Comparison of ENCODE assay signal across 29 cellular contexts in genomic region chr10:11639346-11639745, GRCh38.
"Had no signal": no experiment of that assay in that cellular context is flagged by ENCODE, and none has a peak within 500 bp of the region (broad histone marks: within the 10 kb centered on the region; RNA-seq: fewer than 3 reads in every experiment).

No MANE protein-coding gene starts in this region.

- FAIRE-seq: small intestine had no signal

- H3K4me3 ChIP-seq: psoas muscle, right lobe of liver, sigmoid colon, stomach, thoracic aorta, thyroid gland, tibial nerve, upper lobe of right lung, uterus had no signal

- H3K27ac Mint-ChIP-seq: natural killer cell treated with Interleukin-12 subunit alpha and Interleukin-12 subunit beta and Interleukin-15 and Interleukin-18, amount 100 ng/mL, for 72 hours; nephron progenitor cell; progenitor cell of endocrine pancreas; stimulated activated effector memory CD8-positive, alpha-beta T cell treated with anti-CD3 and anti-CD28 coated beads, Interleukin-12 subunit alpha, Interleukin-12 subunit beta, amount 100 ng/mL, for 72 hours; stimulated activated naive B cell treated with anti-CD40 and anti-IgM and Interleukin-4, amounts not matched to agents 10 μg/mL and 1 μg/mL and 100 μg/mL, for 72 hours; stimulated activated naive CD8-positive, alpha-beta T cell treated with anti-CD3 and anti-CD28 coated beads, Interleukin-15, Interleukin-2, amounts not matched to agents 100 ng/mL and 50 ng/mL, for 24 hours; type B pancreatic cell had no signal

- H3K4me1 Mint-ChIP-seq: stimulated activated effector memory CD8-positive, alpha-beta T cell treated with anti-CD3 and anti-CD28 coated beads, Interleukin-12 subunit alpha, Interleukin-12 subunit beta, amount 100 ng/mL, for 72 hours had no signal

- H3K9ac ChIP-seq: parathyroid adenoma had no signal

- ATAC-seq: naive thymus-derived CD8-positive, alpha-beta T cell; natural killer cell treated with Interleukin-12 subunit alpha and Interleukin-12 subunit beta and Interleukin-15 and Interleukin-18, amount 100 ng/mL, for 72 hours; psoas muscle; stimulated activated effector memory CD8-positive, alpha-beta T cell treated with anti-CD3 and anti-CD28 coated beads, Interleukin-12 subunit alpha, Interleukin-12 subunit beta, amount 100 ng/mL, for 72 hours; stimulated activated naive B cell treated with anti-CD40 and anti-IgM and Interleukin-4, amounts not matched to agents 10 μg/mL and 1 μg/mL and 100 μg/mL, for 72 hours had no signal

- H3K27me3 Mint-ChIP-seq: stimulated activated naive B cell treated with anti-CD40 and anti-IgM and Interleukin-4, amounts not matched to agents 10 μg/mL and 1 μg/mL and 100 μg/mL, for 72 hours; type B pancreatic cell had no signal

- H3K4me1 ChIP-seq: parathyroid adenoma, psoas muscle, sigmoid colon, thyroid gland, tibial nerve, upper lobe of right lung, uterus had no signal

- H3K9me3 ChIP-seq: neutrophil, psoas muscle, right lobe of liver, sigmoid colon, stomach, thoracic aorta, thyroid gland, tibial nerve, upper lobe of right lung, uterus had no signal

- H3K4me3 Mint-ChIP-seq: naive thymus-derived CD8-positive, alpha-beta T cell; natural killer cell treated with Interleukin-12 subunit alpha and Interleukin-12 subunit beta and Interleukin-15 and Interleukin-18, amount 100 ng/mL, for 72 hours; nephron progenitor cell; neural crest cell; stimulated activated effector memory CD8-positive, alpha-beta T cell treated with anti-CD3 and anti-CD28 coated beads, Interleukin-12 subunit alpha, Interleukin-12 subunit beta, amount 100 ng/mL, for 72 hours; stimulated activated naive B cell treated with anti-CD40 and anti-IgM and Interleukin-4, amounts not matched to agents 10 μg/mL and 1 μg/mL and 100 μg/mL, for 72 hours; stimulated activated naive CD8-positive, alpha-beta T cell treated with anti-CD3 and anti-CD28 coated beads, Interleukin-15, Interleukin-2, amounts not matched to agents 100 ng/mL and 50 ng/mL, for 24 hours; type B pancreatic cell had no signal

- H3K27ac ChIP-seq: neutrophil, parathyroid adenoma, psoas muscle, sigmoid colon, thoracic aorta, thyroid gland, tibial nerve, upper lobe of right lung, uterus had no signal

- H2AFZ ChIP-seq: parathyroid adenoma had no signal

- H3K9me3 Mint-ChIP-seq: natural killer cell treated with Interleukin-12 subunit alpha and Interleukin-12 subunit beta and Interleukin-15 and Interleukin-18, amount 100 ng/mL, for 72 hours; nephron progenitor cell; stimulated activated effector memory CD8-positive, alpha-beta T cell treated with anti-CD3 and anti-CD28 coated beads, Interleukin-12 subunit alpha, Interleukin-12 subunit beta, amount 100 ng/mL, for 72 hours; stimulated activated naive B cell treated with anti-CD40 and anti-IgM and Interleukin-4, amounts not matched to agents 10 μg/mL and 1 μg/mL and 100 μg/mL, for 72 hours; stimulated activated naive CD8-positive, alpha-beta T cell treated with anti-CD3 and anti-CD28 coated beads, Interleukin-15, Interleukin-2, amounts not matched to agents 100 ng/mL and 50 ng/mL, for 24 hours had no signal

- DNase-seq: naive thymus-derived CD8-positive, alpha-beta T cell; nephron progenitor cell; nucleus accumbens; posterior cingulate gyrus; psoas muscle; right cardiac atrium; right lobe of liver; sigmoid colon; small intestine; stimulated activated CD4-positive, alpha-beta T cell treated with anti-CD3 and anti-CD28 coated beads, Interleukin-15, amount 100 ng/mL, for 24 hours; stimulated activated CD4-positive, alpha-beta T cell treated with anti-CD3 and anti-CD28 coated beads, Interleukin-2, amount 100 ng/mL, for 24 hours; stimulated activated CD4-positive, alpha-beta T cell treated with anti-CD3 and anti-CD28 coated beads, Interleukin-2, amount 100 ng/mL, for 48 hours; stimulated activated CD4-positive, alpha-beta T cell treated with anti-CD3 and anti-CD28 coated beads, Interleukin-4, amount 100 ng/mL, for 24 hours; stimulated activated naive B cell treated with anti-CD40 and anti-IgM and Interleukin-4, amounts not matched to agents 10 μg/mL and 1 μg/mL and 100 μg/mL, for 72 hours; stimulated activated naive CD4-positive, alpha-beta T cell treated with Interleukin-2 at 50 U/mL for 16 hours; thyroid gland; upper lobe of right lung; uterus had no signal

- H3K79me2 ChIP-seq: parathyroid adenoma had no signal

- H3K36me3 ChIP-seq: neutrophil, right lobe of liver, sigmoid colon, stomach, thoracic aorta, thyroid gland, tibial nerve, upper lobe of right lung, uterus had no signal

- H3K27me3 ChIP-seq: right lobe of liver, sigmoid colon, stomach, thyroid gland, tibial nerve, upper lobe of right lung, uterus had no signal
